ENCODE assay signal across 11 cellular contexts in the genomic region with DNA sequence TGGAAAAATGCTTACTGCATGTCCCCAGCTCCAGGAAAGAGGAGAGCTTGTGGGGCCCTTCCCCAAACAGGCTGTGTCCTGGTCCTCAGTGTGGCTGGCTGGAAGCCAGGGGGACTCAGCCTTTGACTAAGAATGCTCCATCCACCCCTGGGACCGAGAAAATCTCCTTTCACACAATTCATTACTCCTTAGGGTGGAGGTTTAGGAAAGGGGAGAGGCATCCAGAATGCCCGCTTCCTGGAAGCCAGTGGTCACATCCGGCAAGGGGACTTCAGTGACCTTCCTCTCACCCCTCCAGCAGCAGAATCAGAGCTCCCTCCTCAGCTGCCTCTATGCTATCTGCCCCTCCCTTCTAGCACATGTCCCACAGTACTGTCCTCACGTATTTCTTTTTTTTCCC. TPM values are rescaled to one million over a fixed set of nuclear protein-coding genes. Genes with fewer than 3 reads are reported as not detected.
DNase-seq lines count a peak whose midpoint lies in the region; ATAC-seq and TF ChIP-seq lines count a peak whose summit lies in the region.
"Had no signal": no experiment of that assay in that cellular context is flagged by ENCODE, and none has a peak within 500 bp of the region (broad histone marks: within the 10 kb centered on the region; RNA-seq: fewer than 3 reads in every experiment).

No MANE protein-coding gene starts in this region.

- TF ChIP-seq CTCF in left ventricle myocardium inferior (IDR thresholded peaks at IDR 0.05; ENCODE audit: borderline replicate concordance), result no peak
- TF ChIP-seq CTCF in sigmoid colon (IDR thresholded peaks at IDR 0.05), result no peak

- no peaks in the 10 kb centered on the region for H3K9me3 Mint-ChIP-seq in CD4-positive, alpha-beta memory T cell
- no peaks in the 10 kb centered on the region for H3K9me3 Mint-ChIP-seq in activated T-helper 17 cell treated with anti-CD3 and anti-CD28 coated beads, Interleukin-2, amount 50 U/mL, for 72 hours
- H3K9me3 Mint-ChIP-seq: memory B cell had no signal

- DNase-seq in CD4-positive, alpha-beta memory T cell, result no peak
- DNase-seq in left ventricle myocardium inferior (peak; percentile 84), sigmoid colon (peak; percentile 66), NCI-H2171 treated with DMSO at 0.1 percent for 48 hours (lab: John Stamatoyannopoulos, UW) (no peak)
- DNase-seq in activated CD8-positive, alpha-beta memory T cell treated with anti-CD3 and anti-CD28 coated beads, Interleukin-2, amount 50 U/mL, for 4 hours, result no peak
- DNase-seq: NCI-H69 had no signal

- whole genome bisulfite sequencing in sigmoid colon, 2 donors, result 67% methylated on average over 4 of the region's 4 CpGs

- H3K4me1 ChIP-seq in CD4-positive, alpha-beta memory T cell (ENCODE audit: insufficient read depth, low read length), result no peaks in the 10 kb centered on the region
- H3K4me1 ChIP-seq in left ventricle myocardium inferior, result peaks cover 93% of the 10 kb centered on the region
- H3K4me1 ChIP-seq in sigmoid colon, result peaks cover 0 to 52% (median 24%) of the 10 kb centered on the region in 4 donors

- no peaks in the 10 kb centered on the region for H3K27me3 Mint-ChIP-seq in CD4-positive, alpha-beta memory T cell
- no peaks in the 10 kb centered on the region for H3K27me3 Mint-ChIP-seq in activated T-helper 17 cell treated with anti-CD3 and anti-CD28 coated beads, Interleukin-2, amount 50 U/mL, for 72 hours
- H3K27me3 Mint-ChIP-seq: memory B cell had no signal

- peaks cover 7 to 37% of the 10 kb centered on the region in 2 donors for H3K36me3 Mint-ChIP-seq in CD4-positive, alpha-beta memory T cell
- peaks cover 52% of the 10 kb centered on the region for H3K36me3 Mint-ChIP-seq in activated T-helper 17 cell treated with anti-CD3 and anti-CD28 coated beads, Interleukin-2, amount 50 U/mL, for 72 hours (ENCODE audit: low read depth)

- intact Hi-C loops in CD4-positive, alpha-beta memory T cell (cut with micrococcal nuclease), result no loop called here
- intact Hi-C loops in left ventricle myocardium inferior (cut with micrococcal nuclease), result no loop called here
- intact Hi-C loops in sigmoid colon (cut with DNase I), result no loop called here

- H3K27ac ChIP-seq in CD4-positive, alpha-beta memory T cell (ENCODE audit: low read depth, low read length), result no peak overlapping the region
- peak overlapping the region; percentile 95 for H3K27ac ChIP-seq in left ventricle myocardium inferior (replicated peaks)
- H3K27ac ChIP-seq in sigmoid colon, result peak overlapping the region; percentile 49 to 71 (median 59)

- no peak overlapping the region for H3K4me3 ChIP-seq in CD4-positive, alpha-beta memory T cell (ENCODE audit: low read length in 2 of 2)
- H3K4me3 ChIP-seq in left ventricle myocardium inferior, result no peak overlapping the region
- no peak overlapping the region for H3K4me3 ChIP-seq in sigmoid colon

- H3K27me3 ChIP-seq in CD4-positive, alpha-beta memory T cell (ENCODE audit: insufficient read depth, low read length), result no peaks in the 10 kb centered on the region
- H3K27me3 ChIP-seq in left ventricle myocardium inferior (ENCODE audit: low read depth) (no peaks in the 10 kb centered on the region), sigmoid colon (no peaks in the 10 kb centered on the region)

- TF ChIP-seq POLR2A in sigmoid colon (IDR thresholded peaks at IDR 0.05), result no peak

- H3K27ac Mint-ChIP-seq in CD4-positive, alpha-beta memory T cell, result peak overlapping the region in 6 of 7 donors; percentile 22 to 68 (median 28)
- peak overlapping the region; percentile 4 for H3K27ac Mint-ChIP-seq in activated T-helper 17 cell treated with anti-CD3 and anti-CD28 coated beads, Interleukin-2, amount 50 U/mL, for 72 hours

- peaks cover 23% of the 10 kb centered on the region for H3K36me3 ChIP-seq in CD4-positive, alpha-beta memory T cell (ENCODE audit: insufficient read depth, low read length)
- H3K36me3 ChIP-seq in left ventricle myocardium inferior (peaks cover 39% of the 10 kb centered on the region), sigmoid colon (peaks cover 0 to 41% (median 2%) of the 10 kb centered on the region in 4 donors)

- no peak for TF ChIP-seq EP300 in sigmoid colon (IDR thresholded peaks at IDR 0.05)

- H3K4me1 Mint-ChIP-seq in CD4-positive, alpha-beta memory T cell, result peaks cover 9 to 23% (median 14%) of the 10 kb centered on the region in 4 donors
- peaks cover 25% of the 10 kb centered on the region for H3K4me1 Mint-ChIP-seq in activated T-helper 17 cell treated with anti-CD3 and anti-CD28 coated beads, Interleukin-2, amount 50 U/mL, for 72 hours

- ATAC-seq in activated T-helper 17 cell treated with anti-CD3 and anti-CD28 coated beads, Interleukin-2, amount 50 U/mL, for 72 hours (replicated peaks), result no peak
- no peak for ATAC-seq in HG02623 (IDR thresholded peaks at IDR 0.05; ENCODE audit: unreplicated experiment)
- ATAC-seq in HG02885 (IDR thresholded peaks at IDR 0.05; ENCODE audit: poor library complexity, unreplicated experiment), result no peak
- ATAC-seq: HCT116 had no signal

- no peak overlapping the region for H3K4me3 Mint-ChIP-seq in CD4-positive, alpha-beta memory T cell
- H3K4me3 Mint-ChIP-seq in activated T-helper 17 cell treated with anti-CD3 and anti-CD28 coated beads, Interleukin-2, amount 50 U/mL, for 72 hours, result no peak overlapping the region
- H3K4me3 Mint-ChIP-seq: memory B cell had no signal

- POLR2A ChIA-PET in CD4-positive, alpha-beta memory T cell (lab: Charles Lee; ENCODE audit: partially characterized antibody), result interaction anchor here (0.7 to 2.1 kb wide), 3 partner anchors 14 to 376 kb away, joined by 3 to 7 read pairs (median 5); no protein-coding TSS in a partner anchor

- CTCF ChIA-PET in CD4-positive, alpha-beta memory T cell (lab: Charles Lee; ENCODE audit: partially characterized antibody), result interaction anchor here (0.8 to 8.0 kb wide), 3 partner anchors 10 to 342 kb away, joined by 3 to 112 read pairs (median 3); no protein-coding TSS in a partner anchor

- H3K9me3 ChIP-seq in CD4-positive, alpha-beta memory T cell (ENCODE audit: control insufficient read depth in 1 of 2, low read length in 2 of 2), result no peaks in the 10 kb centered on the region
- H3K9me3 ChIP-seq in left ventricle myocardium inferior (replicated peaks) (no peaks in the 10 kb centered on the region), sigmoid colon (no peaks in the 10 kb centered on the region)

RNA-seq across cellular contexts. Expression of a gene that starts 21.9 kb away (rescaled TPM):
- total RNA-seq in CD4-positive, alpha-beta memory T cell, result 100 to 1,000 TPM; 194 to 202 TPM
- polyA plus RNA-seq in CD4-positive, alpha-beta memory T cell, result 10 to 100 TPM; 13.2 to 24.1 TPM
- total RNA-seq in activated T-helper 17 cell treated with anti-CD3 and anti-CD28 coated beads, Interleukin-2, amount 50 U/mL, for 72 hours, result 100 to 1,000 TPM in 1 of 2 donors, 10 to 100 TPM in 1; 85.3 to 127 TPM
- 14.4 TPM for total RNA-seq in left ventricle myocardium inferior
- total RNA-seq in sigmoid colon, result 10 to 100 TPM; 16.8 to 36.8 (median 20.2) TPM
- 10 to 100 TPM in 1 of 3 donors, 1 to 10 TPM in 2; 4.6 to 47.7 (median 9.6) TPM for polyA plus RNA-seq in sigmoid colon

RNA-seq across cellular contexts. Expression of a gene that starts 42.3 kb away (rescaled TPM):
- total RNA-seq in CD4-positive, alpha-beta memory T cell, result 10 to 100 TPM; 23.0 to 23.5 TPM
- 10 to 100 TPM; 24.9 to 27.0 TPM for polyA plus RNA-seq in CD4-positive, alpha-beta memory T cell
- total RNA-seq in activated T-helper 17 cell treated with anti-CD3 and anti-CD28 coated beads, Interleukin-2, amount 50 U/mL, for 72 hours, result 10 to 100 TPM in 1 of 2 donors, 1 to 10 TPM in 1; 7.7 to 16.4 TPM
- total RNA-seq in left ventricle myocardium inferior, result 93.6 TPM
- total RNA-seq in sigmoid colon, result 10 to 100 TPM; 29.9 to 60.1 (median 43.9) TPM
- 100 to 1,000 TPM; 286 to 900 (median 781) TPM for polyA plus RNA-seq in sigmoid colon

Comparison
In these comparisons a context has a peak if more than half of its experiments do, and no peak if none do; other contexts are left out.
1. DNase-seq: peak in left ventricle myocardium inferior (single experiment) and sigmoid colon (single experiment); none in CD4-positive, alpha-beta memory T cell (0 of 5), NCI-H2171 treated with DMSO at 0.1 percent for 48 hours (single experiment) and activated CD8-positive, alpha-beta memory T cell treated with anti-CD3 and anti-CD28 coated beads, Interleukin-2, amount 50 U/mL, for 4 hours (single experiment).